In genomic region chrX:40007136-40007535, GRCh38 we compare ENCODE assay signal across 26 cellular contexts.
DNase-seq lines count a peak whose midpoint lies in the region; ATAC-seq, FAIRE-seq and TF ChIP-seq lines count a peak whose summit lies in the region.
"Had no signal": no experiment of that assay in that cellular context is flagged by ENCODE, and none has a peak within 500 bp of the region (broad histone marks: within the 10 kb centered on the region; RNA-seq: fewer than 3 reads in every experiment).

No MANE protein-coding gene starts in this region.

- TF ChIP-seq CTCF in upper lobe of left lung (IDR thresholded peaks at IDR 0.05), result no peak
- no peak for TF ChIP-seq CTCF in kidney (IDR thresholded peaks at IDR 0.05; ENCODE audit: borderline replicate concordance, extremely low read depth, insufficient read depth)

- H3K36me3 Mint-ChIP-seq in T-cell, result no peaks in the 10 kb centered on the region
- H3K36me3 Mint-ChIP-seq: activated naive CD8-positive, alpha-beta T cell; natural killer cell treated with Interleukin-12 subunit alpha and Interleukin-12 subunit beta and Interleukin-15 and Interleukin-18, amount 100 ng/mL, for 72 hours had no signal

- H3K27me3 ChIP-seq in trophoblast cell (ENCODE audit: insufficient read depth, low read length), result peaks cover 28% of the 10 kb centered on the region
- H3K27me3 ChIP-seq in upper lobe of left lung, result peaks cover 0 to 57% (median 0%) of the 10 kb centered on the region in 4 donors
- H3K27me3 ChIP-seq: SJSA1 had no signal

- no peak overlapping the region for H2BK5ac ChIP-seq in trophoblast cell (ENCODE audit: low read depth, low read length, poor library complexity)

- H3K14ac ChIP-seq in trophoblast cell (ENCODE audit: low read length), result no peak overlapping the region

- H3K9ac ChIP-seq in ES-I3 (ENCODE audit: low read depth, low read length), result peak overlapping the region; percentile 62; the same call in 1 of the 2 replicates
- no peak overlapping the region for H3K9ac ChIP-seq in trophoblast cell (ENCODE audit: low read length)
- no peak overlapping the region for H3K9ac ChIP-seq in kidney (ENCODE audit: low read length in 2 of 2)

- POLR2A ChIA-PET in T-cell (lab: Charles Lee), result no interaction called here

- H3K23ac ChIP-seq in trophoblast cell (ENCODE audit: low read length), result no peak overlapping the region

- H3K27me3 Mint-ChIP-seq in T-cell, result peaks cover 45% of the 10 kb centered on the region in 2 donors

- H3K4me1 ChIP-seq in ES-I3 (ENCODE audit: insufficient read depth, low read length) (peaks cover 21% of the 10 kb centered on the region), trophoblast cell (ENCODE audit: control insufficient read depth in 1 of 2, insufficient read depth in 2 of 2, low read length in 2 of 2) (peaks cover 31 to 42% of the 10 kb centered on the region in 2 experiments), upper lobe of left lung (peaks cover 22 to 57% (median 27%) of the 10 kb centered on the region in 4 donors), kidney (ENCODE audit: control insufficient read depth in 1 of 2, insufficient read depth in 1 of 2, low read depth in 1 of 2, low read length in 2 of 2) (peaks cover 0 to 6% of the 10 kb centered on the region in 2 donors)
- H3K4me1 ChIP-seq: prostate gland had no signal

- no peaks in the 10 kb centered on the region for H3K79me2 ChIP-seq in trophoblast cell (ENCODE audit: control insufficient read depth, insufficient read depth, low read length, poor library complexity)

- no peak for DNase-seq in T-cell
- peak; percentile 83 to 86 for DNase-seq in trophoblast cell
- DNase-seq in upper lobe of left lung, result no peak
- no peak for DNase-seq in kidney
- DNase-seq in GOT3 (lab: John Stamatoyannopoulos, UW), result no peak
- DNase-seq in posterior vena cava (ENCODE audit: low spot score), result no peak
- DNase-seq: DMS153; effector CD4-positive, alpha-beta T cell; GDM1; HFFc6; NCI-H187; NCI-H226; PC-3 had no signal

- intact Hi-C loops in kidney (cut with DNase I), result no loop called here
- intact Hi-C loops in posterior vena cava (cut with DNase I), result loop anchor here in 1 of 2 donors (5.0 kb wide), 1 partner anchor 190 kb away; no protein-coding TSS in a partner anchor

- TF ChIP-seq EP300 in upper lobe of left lung (IDR thresholded peaks at IDR 0.05), result no peak

- peak overlapping the region; percentile 17; the same call in 1 of the 2 replicates for H3K4me3 ChIP-seq in iPS-18c (ENCODE audit: insufficient read depth, low read depth, low read length)
- no peak overlapping the region for H3K4me3 ChIP-seq in trophoblast cell (ENCODE audit: low read depth, low read length)
- no peak overlapping the region for H3K4me3 ChIP-seq in upper lobe of left lung
- no peak overlapping the region for H3K4me3 ChIP-seq in kidney (ENCODE audit: low read length in 2 of 2)
- H3K4me3 ChIP-seq: prostate gland, SJSA1 had no signal

- no peak overlapping the region for H3K4ac ChIP-seq in trophoblast cell (ENCODE audit: low read depth, low read length)

- H2BK12ac ChIP-seq in trophoblast cell (ENCODE audit: low read length), result no peak overlapping the region

- no peak for FAIRE-seq in kidney (lab: Jason Lieb, UNC)
- FAIRE-seq: frontal cortex had no signal

- no peak overlapping the region for H2AFZ ChIP-seq in trophoblast cell (ENCODE audit: insufficient read depth, low read length, poor library complexity)

- H4K91ac ChIP-seq in trophoblast cell (ENCODE audit: low read depth, low read length), result no peak overlapping the region

- H2AK5ac ChIP-seq in trophoblast cell (ENCODE audit: low read length), result no peak overlapping the region

- peak overlapping the region in 2 of 3 donors; percentile 9 to 71 for H3K4me3 Mint-ChIP-seq in T-cell
- H3K4me3 Mint-ChIP-seq: HFFc6; natural killer cell treated with Interleukin-12 subunit alpha and Interleukin-12 subunit beta and Interleukin-15 and Interleukin-18, amount 100 ng/mL, for 72 hours had no signal

- TF ChIP-seq POLR2A in upper lobe of left lung (IDR thresholded peaks at IDR 0.05), result no peak

- no peak overlapping the region for H4K8ac ChIP-seq in trophoblast cell (ENCODE audit: low read depth, low read length)

- no peak overlapping the region for H2BK120ac ChIP-seq in trophoblast cell (ENCODE audit: insufficient read depth, low read length, poor library complexity)

- H3K36me3 ChIP-seq in ES-I3 (ENCODE audit: insufficient read depth, low read length) (no peaks in the 10 kb centered on the region), trophoblast cell (ENCODE audit: control insufficient read depth in 1 of 2, insufficient read depth in 2 of 2, low read length in 2 of 2) (no peaks in the 10 kb centered on the region), upper lobe of left lung (no peaks in the 10 kb centered on the region), kidney (ENCODE audit: control insufficient read depth in 1 of 2, insufficient read depth in 2 of 2, low read length in 2 of 2) (no peaks in the 10 kb centered on the region)
- H3K36me3 ChIP-seq: prostate gland, SJSA1, suprapubic skin had no signal

- H3K27ac ChIP-seq in trophoblast cell (ENCODE audit: low read depth, low read length), result no peak overlapping the region
- no peak overlapping the region for H3K27ac ChIP-seq in upper lobe of left lung
- no peak overlapping the region for H3K27ac ChIP-seq in kidney (ENCODE audit: low read depth in 2 of 2, low read length in 2 of 2)
- H3K27ac ChIP-seq: prostate gland, SJSA1, suprapubic skin, VCaP had no signal

- H3K27ac Mint-ChIP-seq in T-cell, result no peak overlapping the region
- H3K27ac Mint-ChIP-seq: activated naive CD8-positive, alpha-beta T cell; activated T-helper 2 cell treated with anti-CD3 and anti-CD28 coated beads, Interferon-gamma antibody, Interleukin-2, Interleukin-4, amounts not matched to agents 10 μg/mL and 5 μg/mL and 100 μg/mL, durations not matched to agents 14 hours and 24 hours and 36 hours; CD4-positive, alpha-beta T cell; HFFc6 had no signal

- no CpG with 5 or more reads among the region's 21 CpGs for WGBS in trophoblast cell (ENCODE audit: extremely low coverage, insufficient coverage, insufficient read length)
- WGBS in upper lobe of left lung, 2 donors, result 46 to 85% methylated on average over 13 to 21 of the region's 21 CpGs

- ATAC-seq in T-cell (replicated peaks in 1 of 4) (no peak), upper lobe of left lung (ENCODE audit: low FRiP score in 2 of 2) (no peak)
- ATAC-seq: esophagus mucosa; left lobe of liver; natural killer cell treated with Interleukin-12 subunit alpha and Interleukin-12 subunit beta and Interleukin-15 and Interleukin-18, amount 100 ng/mL, for 72 hours; PC-3 had no signal

- H3K9me3 Mint-ChIP-seq in T-cell, result no peaks in the 10 kb centered on the region
- H3K9me3 Mint-ChIP-seq: activated T-helper 2 cell treated with anti-CD3 and anti-CD28 coated beads, Interferon-gamma antibody, Interleukin-2, Interleukin-4, amounts not matched to agents 10 μg/mL and 5 μg/mL and 100 μg/mL, durations not matched to agents 14 hours and 24 hours and 36 hours; CD4-positive, alpha-beta T cell; HFFc6; natural killer cell treated with Interleukin-12 subunit alpha and Interleukin-12 subunit beta and Interleukin-15 and Interleukin-18, amount 100 ng/mL, for 72 hours had no signal

- no peak overlapping the region for H3K18ac ChIP-seq in trophoblast cell (ENCODE audit: low read length)

- CTCF ChIA-PET in T-cell (lab: Charles Lee), result no interaction called here

- peaks cover 27 to 35% (median 34%) of the 10 kb centered on the region in 3 donors for H3K4me1 Mint-ChIP-seq in T-cell

- no peaks in the 10 kb centered on the region for H3K9me3 ChIP-seq in ES-I3 (ENCODE audit: control insufficient read depth, insufficient read depth, low read length)
- H3K9me3 ChIP-seq in iPS-18c (ENCODE audit: control insufficient read depth, insufficient read depth, low read length), result peaks cover 1% of the 10 kb centered on the region
- H3K9me3 ChIP-seq in trophoblast cell (ENCODE audit: insufficient read depth, low read depth, low read length), result peaks cover 3% of the 10 kb centered on the region
- H3K9me3 ChIP-seq in upper lobe of left lung, result no peaks in the 10 kb centered on the region
- H3K9me3 ChIP-seq in kidney (ENCODE audit: control insufficient read depth in 1 of 2, low read length in 2 of 2), result no peaks in the 10 kb centered on the region
- H3K9me3 ChIP-seq: prostate gland, SJSA1, suprapubic skin had no signal

- no peak overlapping the region for H4K12ac ChIP-seq in trophoblast cell (ENCODE audit: low read depth, low read length)

- H3K79me1 ChIP-seq in trophoblast cell (ENCODE audit: low read length), result peaks cover 9% of the 10 kb centered on the region

- peak overlapping the region; percentile 50 for H3K4me2 ChIP-seq in trophoblast cell (ENCODE audit: low read length)

Comparison
In these comparisons a context has a peak if more than half of its experiments do, and no peak if none do; other contexts are left out.
1. DNase-seq: peak in trophoblast cell (2 of 2); none in T-cell (0 of 34), upper lobe of left lung (0 of 2), kidney (single experiment), GOT3 (single experiment) and posterior vena cava (single experiment).